Comparison of ENCODE assay signal across 8 cellular contexts in the genomic region with DNA sequence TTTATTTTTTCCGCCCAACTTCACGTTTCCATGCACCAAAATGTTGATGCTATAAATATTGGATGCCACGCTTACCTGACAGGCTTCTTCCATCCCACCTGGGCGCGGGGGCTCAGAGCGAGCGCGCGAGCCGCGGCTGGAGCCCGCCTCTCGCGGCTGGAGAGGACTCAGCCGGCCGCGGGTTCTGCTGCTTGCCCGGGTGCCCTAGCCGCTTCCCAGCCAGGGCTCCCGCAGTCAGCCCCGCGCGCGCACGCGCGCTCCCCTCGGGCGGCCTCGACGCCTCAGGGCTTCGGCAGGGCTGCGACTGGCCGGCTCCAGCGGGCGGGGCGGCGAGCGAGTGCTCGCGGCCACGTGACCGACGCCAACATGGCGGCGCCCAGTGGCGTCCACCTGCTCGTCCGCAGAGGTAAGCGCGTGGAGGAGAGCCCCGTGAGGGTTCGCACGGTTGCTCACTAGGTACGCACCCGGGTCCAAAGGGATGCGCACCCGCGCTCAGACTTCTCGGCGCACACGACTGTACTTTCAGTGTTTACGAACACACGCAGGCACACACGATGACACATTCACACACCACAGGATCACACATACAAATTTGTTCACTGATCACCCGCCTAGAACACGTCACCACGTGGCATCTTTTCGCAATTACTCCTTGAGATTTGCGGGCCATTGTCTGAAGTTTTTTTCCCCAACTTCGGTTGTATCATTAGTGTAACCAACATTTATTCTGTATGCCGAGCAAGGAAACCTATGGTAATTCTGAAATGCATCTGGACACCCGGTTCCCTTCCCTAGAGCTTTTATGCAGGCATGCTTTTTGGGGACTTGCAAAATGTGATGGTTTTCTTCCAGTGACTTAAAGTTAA. TPM values are rescaled to one million over a fixed set of nuclear protein-coding genes. Genes with fewer than 3 reads are reported as not detected.
A peak's percentile ranks its signal among the peaks of the same experiment; 100 is the strongest.
DNase-seq lines count a peak whose midpoint lies in the region; ATAC-seq, FAIRE-seq and TF ChIP-seq lines count a peak whose summit lies in the region.

A gene (plus strand): TSS at position 350 of the 866 bp plus-strand sequence. CDS start 17 bp downstream, at position 367.

- WGBS in psoas muscle, 3 donors, result 0 to 1% (median 0%) methylated on average over 69 to 73 of the region's 73 CpGs

- DNase-seq in NCI-H146 treated with DMSO at 0.1 percent for 48 hours (lab: John Stamatoyannopoulos, UW; ENCODE audit: unreplicated experiment), result peak; percentile 74
- DNase-seq in right atrium auricular region (ENCODE audit: low spot score), result peak; percentile 84
- peak; percentile 93 to 95 for DNase-seq in psoas muscle
- peak; percentile 98 for DNase-seq in urothelium cell line (ENCODE audit: low spot score)

- no peaks in the 10 kb centered on the region for H3K27me3 ChIP-seq in right atrium auricular region
- H3K27me3 ChIP-seq in psoas muscle (ENCODE audit: insufficient read depth in 3 of 3, low read length in 2 of 3), result no peaks in the 10 kb centered on the region

- H3K36me3 Mint-ChIP-seq in T-helper 1 cell treated with Interleukin-12 subunit alpha and Interleukin-12 subunit beta and Interleukin-4 antibody, amounts not matched to agents 30 μg/mL and 1 μg/mL, for 36 hours (ENCODE audit: low read depth), result no peaks in the 10 kb centered on the region

- H3K4me1 Mint-ChIP-seq in T-helper 1 cell treated with Interleukin-12 subunit alpha and Interleukin-12 subunit beta and Interleukin-4 antibody, amounts not matched to agents 30 μg/mL and 1 μg/mL, for 36 hours (ENCODE audit: low read depth), result peaks cover 12% of the 10 kb centered on the region

- H3K27ac Mint-ChIP-seq in T-helper 1 cell treated with Interleukin-12 subunit alpha and Interleukin-12 subunit beta and Interleukin-4 antibody, amounts not matched to agents 30 μg/mL and 1 μg/mL, for 36 hours, result peak within 1 kb of the TSS; percentile 88

- TF ChIP-seq CTCF in right atrium auricular region (IDR thresholded peaks at IDR 0.05) (peak in 1 of 2 donors; percentile 22), psoas muscle (IDR thresholded peaks at IDR 0.05) (no peak)

- H3K9me3 ChIP-seq in right atrium auricular region (no peaks in the 10 kb centered on the region), psoas muscle (no peaks in the 10 kb centered on the region)

- intact Hi-C loops in psoas muscle (cut with DNase I), result loop anchor here in 1 of 2 donors (5.0 kb wide), 2 partner anchors 102 to 108 kb away; a partner anchor contains a TSS

- ATAC-seq in GM18498 (IDR thresholded peaks at IDR 0.05; ENCODE audit: unreplicated experiment) (peak; percentile 97), HG02885 (IDR thresholded peaks at IDR 0.05; ENCODE audit: poor library complexity, unreplicated experiment) (peak; percentile 97), psoas muscle (peak; percentile 99 to 100 (median 100))

- H3K36me3 ChIP-seq in right atrium auricular region (no peaks in the 10 kb centered on the region), psoas muscle (ENCODE audit: insufficient read depth in 1 of 2, low read depth in 1 of 2) (no peaks in the 10 kb centered on the region)

- H3K4me1 ChIP-seq in right atrium auricular region (peaks cover 0 to 13% of the 10 kb centered on the region in 2 donors), psoas muscle (peaks cover 12% of the 10 kb centered on the region)

- peaks cover 18% of the 10 kb centered on the region for H3K27me3 Mint-ChIP-seq in T-helper 1 cell treated with Interleukin-12 subunit alpha and Interleukin-12 subunit beta and Interleukin-4 antibody, amounts not matched to agents 30 μg/mL and 1 μg/mL, for 36 hours (ENCODE audit: low read depth)

- H3K4me3 Mint-ChIP-seq in T-helper 1 cell treated with Interleukin-12 subunit alpha and Interleukin-12 subunit beta and Interleukin-4 antibody, amounts not matched to agents 30 μg/mL and 1 μg/mL, for 36 hours, result peak within 1 kb of the TSS; percentile 93

- FAIRE-seq in urothelium cell line (lab: Jason Lieb, UNC), result peak; percentile 79

- peak within 1 kb of the TSS; percentile 81 for H3K27ac ChIP-seq in angular gyrus (ENCODE audit: low read depth, low read length)
- peak within 1 kb of the TSS in 1 of 2 donors; percentile 14 for H3K27ac ChIP-seq in right atrium auricular region
- peak within 1 kb of the TSS; percentile 91 for H3K27ac ChIP-seq in psoas muscle

- H3K4me3 ChIP-seq in right atrium auricular region (peak within 1 kb of the TSS; percentile 71 to 79), psoas muscle (peak within 1 kb of the TSS; percentile 88)

- no peaks in the 10 kb centered on the region for H3K9me3 Mint-ChIP-seq in T-helper 1 cell treated with Interleukin-12 subunit alpha and Interleukin-12 subunit beta and Interleukin-4 antibody, amounts not matched to agents 30 μg/mL and 1 μg/mL, for 36 hours

RNA-seq across cellular contexts. Expression of the gene that starts here (rescaled TPM):
- total RNA-seq in right atrium auricular region (1 to 10 TPM; 2.3 to 4.7 TPM), psoas muscle (10 to 100 TPM in 2 of 4 donors, 1 to 10 TPM in 2; 8.0 to 10.1 (median 10.0) TPM)
- polyA plus RNA-seq in psoas muscle, result 10 to 100 TPM in 1 of 3 donors, 1 to 10 TPM in 2; 6.3 to 12.4 (median 8.5) TPM
